In genomic region chr15:41116872-41117242, GRCh38 we compare ENCODE assay signal across 8 cellular contexts. TPM values are rescaled to one million over a fixed set of nuclear protein-coding genes. Genes with fewer than 3 reads are reported as not detected.
A peak's percentile ranks its signal among the peaks of the same experiment; 100 is the strongest.
DNase-seq lines count a peak whose midpoint lies in the region; ATAC-seq and TF ChIP-seq lines count a peak whose summit lies in the region.

No MANE protein-coding gene starts in this region.

- peak overlapping the region; percentile 70 for H2AFZ ChIP-seq in DND-41 (ENCODE audit: low read depth, low read length)

- H3K4me3 ChIP-seq in DND-41 (ENCODE audit: low read depth in 1 of 2, low read length in 2 of 2) (peak overlapping the region; percentile 41 to 71), epithelial cell of proximal tubule (ENCODE audit: low read depth, low read length) (peak overlapping the region; percentile 99), ovary (peak overlapping the region; percentile 66)

- no peaks in the 10 kb centered on the region for H4K20me1 ChIP-seq in DND-41 (ENCODE audit: insufficient read depth, low read length)

- no peak for DNase-seq in DND-41
- no peak for DNase-seq in RWPE1 (ENCODE audit: low spot score)
- DNase-seq in epithelial cell of proximal tubule (ENCODE audit: low read depth): no peak
- no peak for DNase-seq in ovary
- DNase-seq in HCEC 1CT: no peak
- DNase-seq in NCI-H187 treated with DMSO at 0.1 percent for 48 hours (lab: John Stamatoyannopoulos, UW): no peak
- DNase-seq in NCI-H226: no peak
- no peak for DNase-seq in iPS-NIHi7 (ENCODE audit: extremely low spot score)

- H3K27ac ChIP-seq in DND-41 (ENCODE audit: low read length) (peak overlapping the region; percentile 99), RWPE1 (peak overlapping the region; percentile 95), ovary (peak overlapping the region in 1 of 2 donors; percentile 94)

- H3K9me3 ChIP-seq in DND-41 (ENCODE audit: insufficient read depth, low read length, severe bottlenecking): no peaks in the 10 kb centered on the region
- no peaks in the 10 kb centered on the region for H3K9me3 ChIP-seq in ovary

- WGBS in ovary, 3 donors: 45 to 53% (median 47%) methylated on average over 9 of the region's 9 CpGs

- H3K4me1 ChIP-seq in DND-41 (ENCODE audit: insufficient read depth, low read length) (peaks cover 20% of the 10 kb centered on the region), ovary (ENCODE audit: insufficient read depth) (peaks cover 7% of the 10 kb centered on the region)

- TF ChIP-seq CTCF in DND-41 (IDR thresholded peaks at IDR 0.05; ENCODE audit: borderline replicate concordance, extremely low read depth, low read length, poor library complexity, severe bottlenecking) (no peak), RWPE1 (conservative IDR thresholded peaks at IDR 0.05; ENCODE audit: low read depth) (no peak), epithelial cell of proximal tubule (conservative IDR thresholded peaks at IDR 0.05; ENCODE audit: low read depth, low read length) (no peak), ovary (IDR thresholded peaks at IDR 0.05) (no peak)

- H3K4me2 ChIP-seq in DND-41 (ENCODE audit: insufficient read depth, low read length): peak overlapping the region; percentile 78

- peaks cover 10% of the 10 kb centered on the region; the same call in 1 of the 2 replicates for H3K36me3 ChIP-seq in DND-41 (ENCODE audit: insufficient read depth, low read length)
- H3K36me3 ChIP-seq in ovary: no peaks in the 10 kb centered on the region

- no peak; the same call in 2 of the 3 replicates for ATAC-seq in DND-41 (ENCODE audit: insufficient read depth, low read depth)

- TF ChIP-seq EP300 in ovary (IDR thresholded peaks at IDR 0.05): no peak

- H3K27me3 ChIP-seq in DND-41 (ENCODE audit: insufficient read depth, low read length, poor library complexity) (no peaks in the 10 kb centered on the region), ovary (no peaks in the 10 kb centered on the region)

- CTCF ChIA-PET in RWPE1 (lab: Yijun Ruan, JAX): no interaction called here

- no peak for TF ChIP-seq POLR2A in ovary (IDR thresholded peaks at IDR 0.05)

- H3K9ac ChIP-seq in DND-41 (ENCODE audit: low read depth, low read length): peak overlapping the region; percentile 74

- POLR2A ChIA-PET in RWPE1 (lab: Yijun Ruan, JAX; ENCODE audit: low non-redundant PET): interaction anchor here (0.8 kb wide), 1 partner anchor 188 kb away, joined by 3 read pairs; no protein-coding TSS in a partner anchor

- intact Hi-C loops in ovary (cut with DNase I): loop anchor here in 1 of 4 donors (10.0 kb wide), 1 partner anchor 212 kb away; no protein-coding TSS in a partner anchor

- peaks cover 41% of the 10 kb centered on the region for H3K79me2 ChIP-seq in DND-41 (ENCODE audit: insufficient read depth, low read length)

RNA-seq across cellular contexts. Expression of gene INO80, which starts 0.8 kb away (rescaled TPM):
- total RNA-seq in epithelial cell of proximal tubule (27.3 and 33.8 TPM in 2 replicates), ovary (10 to 100 TPM; 12.0 to 36.0 (median 21.4) TPM)
- polyA plus RNA-seq in ovary: 10 to 100 TPM; 14.5 to 15.2 TPM
